Comparison of ENCODE assay signal across 3 cellular contexts in genomic region chr3:58173670-58174472, GRCh38.
TF ChIP-seq lines count a peak whose summit lies in the region.

No MANE protein-coding gene starts in this region.

TF ChIP-seq in A549, 52 proteins besides CTCF, POLR2A, EP300 and RAD21:
- TF ChIP-seq RNF2 (IDR thresholded peaks at IDR 0.05; ENCODE audit: borderline replicate concordance, low read depth) (no peak), CBX8 (IDR thresholded peaks at IDR 0.05) (no peak), RFX5 (IDR thresholded peaks at IDR 0.05) (no peak), POLR2AphosphoS2 (conservative IDR thresholded peaks at IDR 0.05; ENCODE audit: low read length) (peak; percentile 16; the same call in 1 of the 2 replicates), FOSB (CRISPR knock-in tag; IDR thresholded peaks at IDR 0.05) (no peak; the same call in 1 of the 2 replicates), JUN (IDR thresholded peaks at IDR 0.05) (peak in 1 of 2 experiments; percentile 18; a peak in 1 of 5 replicates), FOXS1 (CRISPR knock-in tag; IDR thresholded peaks at IDR 0.05) (no peak), ZSCAN20 (CRISPR knock-in tag; IDR thresholded peaks at IDR 0.05) (no peak), HOXB13 (CRISPR knock-in tag; IDR thresholded peaks at IDR 0.05; ENCODE audit: low read depth) (no peak), SMC3 (IDR thresholded peaks at IDR 0.05) (peak; percentile 44; the same call in 2 of the 3 replicates), TFCP2L1 (CRISPR knock-in tag; IDR thresholded peaks at IDR 0.05) (no peak), CEBPB (IDR thresholded peaks at IDR 0.05) (no peak), EHF (CRISPR knock-in tag; IDR thresholded peaks at IDR 0.05) (no peak)
- TF ChIP-seq, protein P1, sequence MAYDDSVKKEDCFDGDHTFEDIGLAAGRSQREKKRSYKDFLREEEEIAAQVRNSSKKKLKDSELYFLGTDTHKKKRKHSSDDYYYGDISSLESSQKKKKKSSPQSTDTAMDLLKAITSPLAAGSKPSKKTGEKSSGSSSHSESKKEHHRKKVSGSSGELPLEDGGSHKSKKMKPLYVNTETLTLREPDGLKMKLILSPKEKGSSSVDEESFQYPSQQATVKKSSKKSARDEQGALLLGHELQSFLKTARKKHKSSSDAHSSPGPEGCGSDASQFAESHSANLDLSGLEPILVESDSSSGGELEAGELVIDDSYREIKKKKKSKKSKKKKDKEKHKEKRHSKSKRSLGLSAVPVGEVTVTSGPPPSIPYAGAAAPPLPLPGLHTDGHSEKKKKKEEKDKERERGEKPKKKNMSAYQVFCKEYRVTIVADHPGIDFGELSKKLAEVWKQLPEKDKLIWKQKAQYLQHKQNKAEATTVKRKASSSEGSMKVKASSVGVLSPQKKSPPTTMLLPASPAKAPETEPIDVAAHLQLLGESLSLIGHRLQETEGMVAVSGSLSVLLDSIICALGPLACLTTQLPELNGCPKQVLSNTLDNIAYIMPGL (CRISPR knock-in tag; IDR thresholded peaks at IDR 0.05; ENCODE audit: borderline replicate concordance) = no peak
- TF ChIP-seq, protein P2, sequence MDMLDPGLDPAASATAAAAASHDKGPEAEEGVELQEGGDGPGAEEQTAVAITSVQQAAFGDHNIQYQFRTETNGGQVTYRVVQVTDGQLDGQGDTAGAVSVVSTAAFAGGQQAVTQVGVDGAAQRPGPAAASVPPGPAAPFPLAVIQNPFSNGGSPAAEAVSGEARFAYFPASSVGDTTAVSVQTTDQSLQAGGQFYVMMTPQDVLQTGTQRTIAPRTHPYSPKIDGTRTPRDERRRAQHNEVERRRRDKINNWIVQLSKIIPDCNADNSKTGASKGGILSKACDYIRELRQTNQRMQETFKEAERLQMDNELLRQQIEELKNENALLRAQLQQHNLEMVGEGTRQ (IDR thresholded peaks at IDR 0.05) = no peak

TF ChIP-seq in GM12891, 5 proteins besides CTCF, POLR2A, EP300 and RAD21:
- TF ChIP-seq POLR2AphosphoS5 (IDR thresholded peaks at IDR 0.05; ENCODE audit: low read depth, low read length) (no peak), SPI1 (IDR thresholded peaks at IDR 0.05; ENCODE audit: low read depth, low read length) (no peak), POU2F2 (IDR thresholded peaks at IDR 0.05; ENCODE audit: low read depth, low read length) (no peak), PAX5 (IDR thresholded peaks at IDR 0.05; ENCODE audit: insufficient read depth, low read length, severe bottlenecking) (no peak), TAF1 (IDR thresholded peaks at IDR 0.05; ENCODE audit: low read depth, low read length) (no peak)

TF ChIP-seq in HepG2, 621 proteins besides CTCF, POLR2A, EP300 and RAD21 (continues in another document):
- TF ChIP-seq ZNF17 (CRISPR knock-in tag; IDR thresholded peaks at IDR 0.05) (no peak), BCL3 (CRISPR knock-in tag; IDR thresholded peaks at IDR 0.05) (no peak), HNF4A (CRISPR knock-in tag; IDR thresholded peaks at IDR 0.05) (peak; percentile 73), PPARG (CRISPR knock-in tag; conservative IDR thresholded peaks at IDR 0.05) (0 out of 2 replicates have a peak, but pooled peaks have one; percentile 35), ZNF792 (CRISPR knock-in tag; IDR thresholded peaks at IDR 0.05) (no peak; the same call in 1 of the 2 replicates), ZBTB21 (CRISPR knock-in tag; IDR thresholded peaks at IDR 0.05) (no peak), UBTF (CRISPR knock-in tag; IDR thresholded peaks at IDR 0.05) (peak; percentile 25; the same call in 1 of the 2 replicates), SMAD1 (CRISPR knock-in tag; IDR thresholded peaks at IDR 0.05; ENCODE audit: borderline replicate concordance, low read depth) (no peak), TBL1XR1 (IDR thresholded peaks at IDR 0.05; ENCODE audit: borderline replicate concordance, low read length, partially characterized antibody) (no peak), POLR2G (IDR thresholded peaks at IDR 0.05; ENCODE audit: low read depth, low read length) (peak; percentile 62), BORCS8-MEF2B (CRISPR knock-in tag; IDR thresholded peaks at IDR 0.05) (peak; percentile 49; the same call in 1 of the 2 replicates), ZNF709 (CRISPR knock-in tag; IDR thresholded peaks at IDR 0.05) (0 out of 2 replicates have a peak, but pooled peaks have one; percentile 12), ZNF781 (CRISPR knock-in tag; IDR thresholded peaks at IDR 0.05; ENCODE audit: borderline replicate concordance, not compliant biosample characterization) (no peak), GTF2F1 (IDR thresholded peaks at IDR 0.05; ENCODE audit: low read length) (no peak), ZBED4 (CRISPR knock-in tag; IDR thresholded peaks at IDR 0.05; ENCODE audit: borderline replicate concordance) (no peak), SIN3B (IDR thresholded peaks at IDR 0.05; ENCODE audit: low read length) (no peak)
- TF ChIP-seq, protein P3, sequence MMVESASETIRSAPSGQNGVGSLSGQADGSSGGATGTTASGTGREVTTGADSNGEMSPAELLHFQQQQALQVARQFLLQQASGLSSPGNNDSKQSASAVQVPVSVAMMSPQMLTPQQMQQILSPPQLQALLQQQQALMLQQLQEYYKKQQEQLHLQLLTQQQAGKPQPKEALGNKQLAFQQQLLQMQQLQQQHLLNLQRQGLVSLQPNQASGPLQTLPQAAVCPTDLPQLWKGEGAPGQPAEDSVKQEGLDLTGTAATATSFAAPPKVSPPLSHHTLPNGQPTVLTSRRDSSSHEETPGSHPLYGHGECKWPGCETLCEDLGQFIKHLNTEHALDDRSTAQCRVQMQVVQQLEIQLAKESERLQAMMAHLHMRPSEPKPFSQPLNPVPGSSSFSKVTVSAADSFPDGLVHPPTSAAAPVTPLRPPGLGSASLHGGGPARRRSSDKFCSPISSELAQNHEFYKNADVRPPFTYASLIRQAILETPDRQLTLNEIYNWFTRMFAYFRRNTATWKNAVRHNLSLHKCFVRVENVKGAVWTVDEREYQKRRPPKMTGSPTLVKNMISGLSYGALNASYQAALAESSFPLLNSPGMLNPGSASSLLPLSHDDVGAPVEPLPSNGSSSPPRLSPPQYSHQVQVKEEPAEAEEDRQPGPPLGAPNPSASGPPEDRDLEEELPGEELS (CRISPR knock-in tag; IDR thresholded peaks at IDR 0.05) = peak; percentile 60; the same call in 1 of the 2 replicates
- TF ChIP-seq, protein P4, sequence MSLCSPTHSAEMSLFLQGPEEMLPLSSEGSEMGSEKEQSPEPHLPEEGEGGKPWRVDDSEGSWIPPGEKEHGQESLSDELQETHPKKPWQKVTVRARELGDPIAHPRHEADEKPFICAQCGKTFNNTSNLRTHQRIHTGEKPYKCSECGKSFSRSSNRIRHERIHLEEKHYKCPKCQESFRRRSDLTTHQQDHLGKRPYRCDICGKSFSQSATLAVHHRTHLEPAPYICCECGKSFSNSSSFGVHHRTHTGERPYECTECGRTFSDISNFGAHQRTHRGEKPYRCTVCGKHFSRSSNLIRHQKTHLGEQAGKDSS (CRISPR knock-in tag; IDR thresholded peaks at IDR 0.05; ENCODE audit: borderline replicate concordance, low read depth) = peak; percentile 16; the same call in 1 of the 2 replicates
- TF ChIP-seq, protein P5, sequence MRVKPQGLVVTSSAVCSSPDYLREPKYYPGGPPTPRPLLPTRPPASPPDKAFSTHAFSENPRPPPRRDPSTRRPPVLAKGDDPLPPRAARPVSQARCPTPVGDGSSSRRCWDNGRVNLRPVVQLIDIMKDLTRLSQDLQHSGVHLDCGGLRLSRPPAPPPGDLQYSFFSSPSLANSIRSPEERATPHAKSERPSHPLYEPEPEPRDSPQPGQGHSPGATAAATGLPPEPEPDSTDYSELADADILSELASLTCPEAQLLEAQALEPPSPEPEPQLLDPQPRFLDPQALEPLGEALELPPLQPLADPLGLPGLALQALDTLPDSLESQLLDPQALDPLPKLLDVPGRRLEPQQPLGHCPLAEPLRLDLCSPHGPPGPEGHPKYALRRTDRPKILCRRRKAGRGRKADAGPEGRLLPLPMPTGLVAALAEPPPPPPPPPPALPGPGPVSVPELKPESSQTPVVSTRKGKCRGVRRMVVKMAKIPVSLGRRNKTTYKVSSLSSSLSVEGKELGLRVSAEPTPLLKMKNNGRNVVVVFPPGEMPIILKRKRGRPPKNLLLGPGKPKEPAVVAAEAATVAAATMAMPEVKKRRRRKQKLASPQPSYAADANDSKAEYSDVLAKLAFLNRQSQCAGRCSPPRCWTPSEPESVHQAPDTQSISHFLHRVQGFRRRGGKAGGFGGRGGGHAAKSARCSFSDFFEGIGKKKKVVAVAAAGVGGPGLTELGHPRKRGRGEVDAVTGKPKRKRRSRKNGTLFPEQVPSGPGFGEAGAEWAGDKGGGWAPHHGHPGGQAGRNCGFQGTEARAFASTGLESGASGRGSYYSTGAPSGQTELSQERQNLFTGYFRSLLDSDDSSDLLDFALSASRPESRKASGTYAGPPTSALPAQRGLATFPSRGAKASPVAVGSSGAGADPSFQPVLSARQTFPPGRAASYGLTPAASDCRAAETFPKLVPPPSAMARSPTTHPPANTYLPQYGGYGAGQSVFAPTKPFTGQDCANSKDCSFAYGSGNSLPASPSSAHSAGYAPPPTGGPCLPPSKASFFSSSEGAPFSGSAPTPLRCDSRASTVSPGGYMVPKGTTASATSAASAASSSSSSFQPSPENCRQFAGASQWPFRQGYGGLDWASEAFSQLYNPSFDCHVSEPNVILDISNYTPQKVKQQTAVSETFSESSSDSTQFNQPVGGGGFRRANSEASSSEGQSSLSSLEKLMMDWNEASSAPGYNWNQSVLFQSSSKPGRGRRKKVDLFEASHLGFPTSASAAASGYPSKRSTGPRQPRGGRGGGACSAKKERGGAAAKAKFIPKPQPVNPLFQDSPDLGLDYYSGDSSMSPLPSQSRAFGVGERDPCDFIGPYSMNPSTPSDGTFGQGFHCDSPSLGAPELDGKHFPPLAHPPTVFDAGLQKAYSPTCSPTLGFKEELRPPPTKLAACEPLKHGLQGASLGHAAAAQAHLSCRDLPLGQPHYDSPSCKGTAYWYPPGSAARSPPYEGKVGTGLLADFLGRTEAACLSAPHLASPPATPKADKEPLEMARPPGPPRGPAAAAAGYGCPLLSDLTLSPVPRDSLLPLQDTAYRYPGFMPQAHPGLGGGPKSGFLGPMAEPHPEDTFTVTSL (CRISPR knock-in tag; IDR thresholded peaks at IDR 0.05; ENCODE audit: borderline replicate concordance) = peak; percentile 75; the same call in 1 of the 2 replicates
- TF ChIP-seq, protein P6, sequence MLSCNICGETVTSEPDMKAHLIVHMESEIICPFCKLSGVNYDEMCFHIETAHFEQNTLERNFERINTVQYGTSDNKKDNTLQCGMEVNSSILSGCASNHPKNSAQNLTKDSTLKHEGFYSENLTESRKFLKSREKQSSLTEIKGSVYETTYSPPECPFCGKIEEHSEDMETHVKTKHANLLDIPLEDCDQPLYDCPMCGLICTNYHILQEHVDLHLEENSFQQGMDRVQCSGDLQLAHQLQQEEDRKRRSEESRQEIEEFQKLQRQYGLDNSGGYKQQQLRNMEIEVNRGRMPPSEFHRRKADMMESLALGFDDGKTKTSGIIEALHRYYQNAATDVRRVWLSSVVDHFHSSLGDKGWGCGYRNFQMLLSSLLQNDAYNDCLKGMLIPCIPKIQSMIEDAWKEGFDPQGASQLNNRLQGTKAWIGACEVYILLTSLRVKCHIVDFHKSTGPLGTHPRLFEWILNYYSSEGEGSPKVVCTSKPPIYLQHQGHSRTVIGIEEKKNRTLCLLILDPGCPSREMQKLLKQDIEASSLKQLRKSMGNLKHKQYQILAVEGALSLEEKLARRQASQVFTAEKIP (CRISPR knock-in tag; IDR thresholded peaks at IDR 0.05; ENCODE audit: borderline replicate concordance) = no peak
